17 cellular contexts compared by ENCODE assay signal in the genomic region with DNA sequence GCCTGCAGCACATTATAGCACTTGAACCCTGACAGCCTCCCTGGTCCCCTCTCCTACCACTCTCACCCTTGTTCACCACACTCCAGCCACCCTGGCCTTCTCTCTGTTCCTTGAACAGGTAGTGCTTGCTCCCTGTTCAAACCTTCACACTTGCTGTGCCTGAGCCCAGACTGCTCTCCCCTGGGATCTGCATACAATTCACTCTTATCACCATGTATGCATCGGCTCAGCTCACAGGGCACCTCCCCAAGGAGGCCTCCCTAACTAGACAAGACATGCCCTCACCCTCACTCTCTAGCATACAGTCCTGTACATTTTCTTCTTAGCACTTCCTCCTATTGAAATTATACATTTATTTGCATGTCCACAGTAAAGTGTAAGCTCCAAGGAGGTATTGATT. TPM values are rescaled to one million over a fixed set of nuclear protein-coding genes. Genes with fewer than 3 reads are reported as not detected.
DNase-seq lines count a peak whose midpoint lies in the region; TF ChIP-seq lines count a peak whose summit lies in the region.
"Had no signal": no experiment of that assay in that cellular context is flagged by ENCODE, and none has a peak within 500 bp of the region (broad histone marks: within the 10 kb centered on the region; RNA-seq: fewer than 3 reads in every experiment).

No MANE protein-coding gene starts in this region.

- H3K4me1 Mint-ChIP-seq in endothelial cell (ENCODE audit: unreplicated experiment) = peaks cover 8% of the 10 kb centered on the region

- H3K4me3 ChIP-seq in effector memory CD4-positive, alpha-beta T cell (ENCODE audit: insufficient read depth, low read depth, low read length, poor library complexity, severe bottlenecking) = no peak overlapping the region
- H3K4me3 ChIP-seq: BLaER1 treated with 17β-estradiol and CSF1 and Interleukin-3, amounts not matched to agents 10 nM and 100 nM; thoracic aorta had no signal

- H3K36me3 Mint-ChIP-seq in endothelial cell (ENCODE audit: low read depth, unreplicated experiment) = peaks cover 23% of the 10 kb centered on the region

- peak overlapping the region; percentile 41 for H3K27ac ChIP-seq in temporal lobe (ENCODE audit: low read depth, low read length)
- H3K27ac ChIP-seq in effector memory CD4-positive, alpha-beta T cell (ENCODE audit: insufficient read depth, low read length, poor library complexity, severe bottlenecking) = no peak overlapping the region
- H3K27ac ChIP-seq: BLaER1 treated with 17β-estradiol and CSF1 and Interleukin-3, amounts not matched to agents 10 nM and 100 nM; thoracic aorta had no signal

- no peaks in the 10 kb centered on the region for H3K9me3 Mint-ChIP-seq in endothelial cell (ENCODE audit: unreplicated experiment)
- H3K9me3 Mint-ChIP-seq: activated T-helper 2 cell treated with anti-CD3 and anti-CD28 coated beads, Interferon-gamma antibody, Interleukin-2, Interleukin-4, amounts not matched to agents 10 μg/mL and 5 μg/mL and 100 μg/mL, durations not matched to agents 14 hours and 24 hours and 36 hours had no signal

- no peaks in the 10 kb centered on the region for H3K36me3 ChIP-seq in effector memory CD4-positive, alpha-beta T cell (ENCODE audit: control insufficient read depth, insufficient read depth, low read length)
- H3K36me3 ChIP-seq: BLaER1 treated with 17β-estradiol and CSF1 and Interleukin-3, amounts not matched to agents 10 nM and 100 nM; thoracic aorta had no signal

- H3K9me3 ChIP-seq in effector memory CD4-positive, alpha-beta T cell (ENCODE audit: control insufficient read depth, low read length) = no peaks in the 10 kb centered on the region
- H3K9me3 ChIP-seq: thoracic aorta had no signal

- no peaks in the 10 kb centered on the region for H3K27me3 ChIP-seq in effector memory CD4-positive, alpha-beta T cell (replicated peaks; ENCODE audit: control insufficient read depth, insufficient read depth, low read length, poor library complexity, severe bottlenecking)
- H3K27me3 ChIP-seq: BLaER1 treated with 17β-estradiol and CSF1 and Interleukin-3, amounts not matched to agents 10 nM and 100 nM had no signal

- peak; percentile 8 for DNase-seq in NCI-H2171 treated with DMSO at 0.1 percent for 48 hours (lab: John Stamatoyannopoulos, UW)
- no peak for DNase-seq in NCI-H2171 (lab: John Stamatoyannopoulos, UW)
- DNase-seq in NCI-H526 (lab: John Stamatoyannopoulos, UW) = peak; percentile 55 to 72
- DNase-seq in endothelial cell (ENCODE audit: low spot score) = no peak
- DNase-seq in nucleus accumbens (lab: John Stamatoyannopoulos, UW) = no peak
- DNase-seq in stimulated activated CD8-positive, alpha-beta memory T cell treated with anti-CD3 and anti-CD28 coated beads, Interleukin-4, amount 100 ng/mL, for 48 hours = no peak
- DNase-seq in effector memory CD4-positive, alpha-beta T cell = no peak
- DNase-seq: 8988T; central memory CD4-positive, alpha-beta T cell; foreskin fibroblast; GDM1; left cardiac atrium; NCI-H1092 had no signal

- peak overlapping the region; percentile 58 for H3K27ac Mint-ChIP-seq in endothelial cell (ENCODE audit: unreplicated experiment)
- H3K27ac Mint-ChIP-seq: activated T-helper 2 cell treated with anti-CD3 and anti-CD28 coated beads, Interferon-gamma antibody, Interleukin-2, Interleukin-4, amounts not matched to agents 10 μg/mL and 5 μg/mL and 100 μg/mL, durations not matched to agents 14 hours and 24 hours and 36 hours had no signal

- peaks cover 5% of the 10 kb centered on the region for H3K27me3 Mint-ChIP-seq in endothelial cell (ENCODE audit: unreplicated experiment)

- no peak for TF ChIP-seq CTCF in endothelial cell (IDR thresholded peaks at IDR 0.05; ENCODE audit: unreplicated experiment)

- H3K4me1 ChIP-seq in effector memory CD4-positive, alpha-beta T cell (ENCODE audit: control insufficient read depth, insufficient read depth, low read length, poor library complexity, severe bottlenecking) = no peaks in the 10 kb centered on the region

- H3K4me3 Mint-ChIP-seq in endothelial cell (ENCODE audit: unreplicated experiment) = no peak overlapping the region

RNA-seq across cellular contexts. Expression of a gene that starts 59.3 kb away (rescaled TPM):
- total RNA-seq in endothelial cell (ENCODE audit: unreplicated experiment) = 57.9 TPM
- total RNA-seq in temporal lobe = 15.2 TPM
- total RNA-seq: activated T-helper 2 cell treated with anti-CD3 and anti-CD28 coated beads, Interferon-gamma antibody, Interleukin-2, Interleukin-4, amounts not matched to agents 10 μg/mL and 5 μg/mL and 100 μg/mL, durations not matched to agents 14 hours and 24 hours and 36 hours had no signal

Comparison
In these comparisons a context has a peak if more than half of its experiments do, and no peak if none do; other contexts are left out.
1. DNase-seq: peak in NCI-H2171 treated with DMSO at 0.1 percent for 48 hours (single experiment) and NCI-H526 (2 of 2); none in NCI-H2171 (single experiment), endothelial cell (single experiment), nucleus accumbens (0 of 56), stimulated activated CD8-positive, alpha-beta memory T cell treated with anti-CD3 and anti-CD28 coated beads, Interleukin-4, amount 100 ng/mL, for 48 hours (single experiment) and effector memory CD4-positive, alpha-beta T cell (0 of 3).